Comparison of ENCODE assay signal across 8 cellular contexts in genomic region chr1:15154480-15155036, GRCh38. TPM values are rescaled to one million over a fixed set of nuclear protein-coding genes. Genes with fewer than 3 reads are reported as not detected.
A peak's percentile ranks its signal among the peaks of the same experiment; 100 is the strongest.
DNase-seq lines count a peak whose midpoint lies in the region; TF ChIP-seq lines count a peak whose summit lies in the region.

No MANE protein-coding gene starts in this region.

- H3K27ac ChIP-seq in HUES6 (ENCODE audit: low read depth, low read length) (no peak overlapping the region), uterus (peak overlapping the region; percentile 69 to 76)

- DNase-seq in AG08396 (ENCODE audit: low spot score) = peak; percentile 34
- peak; percentile 43 for DNase-seq in choroid plexus epithelial cell (ENCODE audit: low read depth)
- DNase-seq in lung microvascular endothelial cell (ENCODE audit: low read depth in 2 of 2) = peak; percentile 37 to 57
- DNase-seq in uterus = peak; percentile 28 to 50
- no peak for DNase-seq in germinal center (ENCODE audit: low spot score)
- no peak for DNase-seq in NCI-H510A (lab: John Stamatoyannopoulos, UW)
- DNase-seq in NCI-H1417 (lab: John Stamatoyannopoulos, UW) = no peak

- H3K27me3 ChIP-seq in HUES6 (ENCODE audit: control insufficient read depth, insufficient read depth, low read length) (peaks cover 32% of the 10 kb centered on the region), uterus (no peaks in the 10 kb centered on the region)

- peak overlapping the region; percentile 87 for H3K9ac ChIP-seq in HUES6 (ENCODE audit: low read length)

- intact Hi-C loops in uterus (cut with DNase I; ENCODE audit: low total_unique reads) = loop anchor here (10.0 kb wide), 1 partner anchor 110 kb away; no protein-coding TSS in a partner anchor

- TF ChIP-seq POLR2A in uterus (IDR thresholded peaks at IDR 0.05) = no peak

- H3K4me1 ChIP-seq in HUES6 (ENCODE audit: control insufficient read depth, insufficient read depth, low read length) (peaks cover 36% of the 10 kb centered on the region), uterus (peaks cover 0 to 5% of the 10 kb centered on the region in 2 donors)

- H3K9me3 ChIP-seq in HUES6 (ENCODE audit: control insufficient read depth, insufficient read depth, low read depth, low read length) = peaks cover 5% of the 10 kb centered on the region; the same call in 1 of the 2 replicates
- H3K9me3 ChIP-seq in uterus = no peaks in the 10 kb centered on the region

- H3K4me3 ChIP-seq in HUES6 (ENCODE audit: low read depth, low read length) (peak overlapping the region; percentile 90), choroid plexus epithelial cell (ENCODE audit: low read depth, low read length) (peak overlapping the region; percentile 68), uterus (peak overlapping the region; percentile 58 to 89)

- TF ChIP-seq CTCF in choroid plexus epithelial cell (conservative IDR thresholded peaks at IDR 0.05; ENCODE audit: low read depth, low read length) (no peak), uterus (IDR thresholded peaks at IDR 0.05) (no peak)

- H3K36me3 ChIP-seq in HUES6 (ENCODE audit: control insufficient read depth, insufficient read depth, low read length) (no peaks in the 10 kb centered on the region), uterus (no peaks in the 10 kb centered on the region)

RNA-seq across cellular contexts. Expression of gene TMEM51, which starts 1.0 kb away (rescaled TPM):
- total RNA-seq in lung microvascular endothelial cell (5.9 and 9.3 TPM in 2 replicates), uterus (10 to 100 TPM in 1 of 4 donors, 1 to 10 TPM in 3; 1.3 to 45.0 (median 9.9) TPM)

Comparison
In these comparisons a context has a peak if more than half of its experiments do, and no peak if none do; other contexts are left out.
1. DNase-seq: peak in AG08396 (single experiment), choroid plexus epithelial cell (single experiment), lung microvascular endothelial cell (2 of 2) and uterus (2 of 2); none in germinal center (single experiment), NCI-H510A (single experiment) and NCI-H1417 (0 of 3).
2. Peak in every context shown above with its lines, with median percentiles within 50 percentile points of each other: H3K4me3 ChIP-seq.